Comparison of ENCODE assay signal across 8 cellular contexts in the genomic region with DNA sequence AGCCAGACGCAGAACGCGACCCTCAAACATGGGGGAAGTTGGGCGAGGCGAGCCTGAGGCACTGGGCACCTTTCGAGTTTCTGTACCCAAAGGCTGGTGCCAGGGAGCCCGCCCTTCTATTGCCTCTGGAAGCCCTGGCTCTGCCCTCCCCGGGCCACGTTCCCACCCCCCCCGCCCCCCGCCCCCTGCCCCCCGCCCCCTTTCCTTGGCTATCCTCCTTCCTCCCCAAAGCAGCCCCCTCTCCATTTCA. TPM values are rescaled to one million over a fixed set of nuclear protein-coding genes. Genes with fewer than 3 reads are reported as not detected.
DNase-seq lines count a peak whose midpoint lies in the region; ATAC-seq lines count a peak whose summit lies in the region.

No MANE protein-coding gene starts in this region.

- H3K36me3 Mint-ChIP-seq in activated T-helper 1 cell treated with anti-CD3 and anti-CD28 coated beads, Interleukin-12 subunit alpha, Interleukin-12 subunit beta, Interleukin-2, Interleukin-4 antibody, amounts not matched to agents 30 ng/mL and 10 ng/mL and 1 ng/mL, durations not matched to agents 14 hours and 24 hours and 36 hours (ENCODE audit: low read depth) = peaks cover 7% of the 10 kb centered on the region
- H3K36me3 Mint-ChIP-seq in stimulated activated memory B cell treated with anti-CD40 and anti-IgM and Interleukin-4, amounts not matched to agents 10 μg/mL and 1 μg/mL and 100 μg/mL, for 72 hours = no peaks in the 10 kb centered on the region

- DNase-seq in NCI-H2171 (lab: John Stamatoyannopoulos, UW) = peak; percentile 65
- no peak for DNase-seq in NCI-H2171 treated with DMSO at 0.1 percent for 48 hours (lab: John Stamatoyannopoulos, UW)
- no peak for DNase-seq in activated T-helper 1 cell treated with anti-CD3 and anti-CD28 coated beads, Interleukin-12 subunit alpha, Interleukin-12 subunit beta, Interleukin-2, Interleukin-4 antibody, amounts not matched to agents 30 ng/mL and 10 ng/mL and 1 ng/mL, durations not matched to agents 14 hours and 24 hours and 36 hours (ENCODE audit: low spot score)
- DNase-seq in NCI-H2196 treated with DMSO at 0.1 percent for 48 hours (lab: John Stamatoyannopoulos, UW; ENCODE audit: unreplicated experiment) = no peak
- no peak for DNase-seq in DMS79 (lab: John Stamatoyannopoulos, UW)
- no peak for DNase-seq in NCI-H1417 treated with DMSO at 0.1 percent for 48 hours (lab: John Stamatoyannopoulos, UW)

- H3K9me3 Mint-ChIP-seq in activated T-helper 1 cell treated with anti-CD3 and anti-CD28 coated beads, Interleukin-12 subunit alpha, Interleukin-12 subunit beta, Interleukin-2, Interleukin-4 antibody, amounts not matched to agents 30 ng/mL and 10 ng/mL and 1 ng/mL, durations not matched to agents 14 hours and 24 hours and 36 hours = no peaks in the 10 kb centered on the region
- H3K9me3 Mint-ChIP-seq in stimulated activated memory B cell treated with anti-CD40 and anti-IgM and Interleukin-4, amounts not matched to agents 10 μg/mL and 1 μg/mL and 100 μg/mL, for 72 hours = no peaks in the 10 kb centered on the region

- H3K27me3 Mint-ChIP-seq in activated T-helper 1 cell treated with anti-CD3 and anti-CD28 coated beads, Interleukin-12 subunit alpha, Interleukin-12 subunit beta, Interleukin-2, Interleukin-4 antibody, amounts not matched to agents 30 ng/mL and 10 ng/mL and 1 ng/mL, durations not matched to agents 14 hours and 24 hours and 36 hours (ENCODE audit: insufficient read depth) = peaks cover 2% of the 10 kb centered on the region
- H3K27me3 Mint-ChIP-seq in stimulated activated memory B cell treated with anti-CD40 and anti-IgM and Interleukin-4, amounts not matched to agents 10 μg/mL and 1 μg/mL and 100 μg/mL, for 72 hours = no peaks in the 10 kb centered on the region

- intact Hi-C loops in activated T-helper 1 cell treated with anti-CD3 and anti-CD28 coated beads, Interleukin-12 subunit alpha, Interleukin-12 subunit beta, Interleukin-2, Interleukin-4 antibody, amounts not matched to agents 30 ng/mL and 10 ng/mL and 1 ng/mL, durations not matched to agents 14 hours and 24 hours and 36 hours (cut with micrococcal nuclease) = loop anchor here (1.0 to 5.0 kb wide), 3 partner anchors 26 to 593 kb away; partner anchors contain the start of genes CKS1B, IL6R and RUSC1

- H3K4me3 ChIP-seq in iPS-11a (ENCODE audit: low read depth, low read length) = peak overlapping the region; percentile 58

- no peak for ATAC-seq in stimulated activated memory B cell treated with anti-CD40 and anti-IgM and Interleukin-4, amounts not matched to agents 10 μg/mL and 1 μg/mL and 100 μg/mL, for 72 hours

- H3K27ac Mint-ChIP-seq in activated T-helper 1 cell treated with anti-CD3 and anti-CD28 coated beads, Interleukin-12 subunit alpha, Interleukin-12 subunit beta, Interleukin-2, Interleukin-4 antibody, amounts not matched to agents 30 ng/mL and 10 ng/mL and 1 ng/mL, durations not matched to agents 14 hours and 24 hours and 36 hours = peak overlapping the region; percentile 95
- H3K27ac Mint-ChIP-seq in stimulated activated memory B cell treated with anti-CD40 and anti-IgM and Interleukin-4, amounts not matched to agents 10 μg/mL and 1 μg/mL and 100 μg/mL, for 72 hours = peak overlapping the region; percentile 84

- peaks cover 41% of the 10 kb centered on the region for H3K4me1 Mint-ChIP-seq in activated T-helper 1 cell treated with anti-CD3 and anti-CD28 coated beads, Interleukin-12 subunit alpha, Interleukin-12 subunit beta, Interleukin-2, Interleukin-4 antibody, amounts not matched to agents 30 ng/mL and 10 ng/mL and 1 ng/mL, durations not matched to agents 14 hours and 24 hours and 36 hours (ENCODE audit: low read depth)
- H3K4me1 Mint-ChIP-seq in stimulated activated memory B cell treated with anti-CD40 and anti-IgM and Interleukin-4, amounts not matched to agents 10 μg/mL and 1 μg/mL and 100 μg/mL, for 72 hours = peaks cover 60% of the 10 kb centered on the region

- peak overlapping the region; percentile 87 for H3K4me3 Mint-ChIP-seq in activated T-helper 1 cell treated with anti-CD3 and anti-CD28 coated beads, Interleukin-12 subunit alpha, Interleukin-12 subunit beta, Interleukin-2, Interleukin-4 antibody, amounts not matched to agents 30 ng/mL and 10 ng/mL and 1 ng/mL, durations not matched to agents 14 hours and 24 hours and 36 hours
- H3K4me3 Mint-ChIP-seq in stimulated activated memory B cell treated with anti-CD40 and anti-IgM and Interleukin-4, amounts not matched to agents 10 μg/mL and 1 μg/mL and 100 μg/mL, for 72 hours = peak overlapping the region; percentile 95

RNA-seq across cellular contexts. Expression of gene ZBTB7B, which starts 2.2 kb away (rescaled TPM):
- total RNA-seq in activated T-helper 1 cell treated with anti-CD3 and anti-CD28 coated beads, Interleukin-12 subunit alpha, Interleukin-12 subunit beta, Interleukin-2, Interleukin-4 antibody, amounts not matched to agents 30 ng/mL and 10 ng/mL and 1 ng/mL, durations not matched to agents 14 hours and 24 hours and 36 hours = 166 and 172 TPM in 2 replicates

RNA-seq across cellular contexts. Expression of gene LENEP, which starts 7.0 kb away (rescaled TPM):
- total RNA-seq in activated T-helper 1 cell treated with anti-CD3 and anti-CD28 coated beads, Interleukin-12 subunit alpha, Interleukin-12 subunit beta, Interleukin-2, Interleukin-4 antibody, amounts not matched to agents 30 ng/mL and 10 ng/mL and 1 ng/mL, durations not matched to agents 14 hours and 24 hours and 36 hours = 1.5 and 1.8 TPM in 2 replicates

RNA-seq across cellular contexts. Expression of gene FLAD1, which starts 17.3 kb away (rescaled TPM):
- 69.2 and 74.3 TPM in 2 replicates for total RNA-seq in activated T-helper 1 cell treated with anti-CD3 and anti-CD28 coated beads, Interleukin-12 subunit alpha, Interleukin-12 subunit beta, Interleukin-2, Interleukin-4 antibody, amounts not matched to agents 30 ng/mL and 10 ng/mL and 1 ng/mL, durations not matched to agents 14 hours and 24 hours and 36 hours

RNA-seq across cellular contexts. Expression of gene CKS1B, which starts 25.9 kb away (rescaled TPM):
- total RNA-seq in activated T-helper 1 cell treated with anti-CD3 and anti-CD28 coated beads, Interleukin-12 subunit alpha, Interleukin-12 subunit beta, Interleukin-2, Interleukin-4 antibody, amounts not matched to agents 30 ng/mL and 10 ng/mL and 1 ng/mL, durations not matched to agents 14 hours and 24 hours and 36 hours = 151 and 158 TPM in 2 replicates

RNA-seq across cellular contexts. Expression of gene SHC1, which starts 29.9 kb away (rescaled TPM):
- total RNA-seq in activated T-helper 1 cell treated with anti-CD3 and anti-CD28 coated beads, Interleukin-12 subunit alpha, Interleukin-12 subunit beta, Interleukin-2, Interleukin-4 antibody, amounts not matched to agents 30 ng/mL and 10 ng/mL and 1 ng/mL, durations not matched to agents 14 hours and 24 hours and 36 hours = 61.4 and 62.3 TPM in 2 replicates
